ENCODE assay signal across 2 cellular contexts in the genomic region with DNA sequence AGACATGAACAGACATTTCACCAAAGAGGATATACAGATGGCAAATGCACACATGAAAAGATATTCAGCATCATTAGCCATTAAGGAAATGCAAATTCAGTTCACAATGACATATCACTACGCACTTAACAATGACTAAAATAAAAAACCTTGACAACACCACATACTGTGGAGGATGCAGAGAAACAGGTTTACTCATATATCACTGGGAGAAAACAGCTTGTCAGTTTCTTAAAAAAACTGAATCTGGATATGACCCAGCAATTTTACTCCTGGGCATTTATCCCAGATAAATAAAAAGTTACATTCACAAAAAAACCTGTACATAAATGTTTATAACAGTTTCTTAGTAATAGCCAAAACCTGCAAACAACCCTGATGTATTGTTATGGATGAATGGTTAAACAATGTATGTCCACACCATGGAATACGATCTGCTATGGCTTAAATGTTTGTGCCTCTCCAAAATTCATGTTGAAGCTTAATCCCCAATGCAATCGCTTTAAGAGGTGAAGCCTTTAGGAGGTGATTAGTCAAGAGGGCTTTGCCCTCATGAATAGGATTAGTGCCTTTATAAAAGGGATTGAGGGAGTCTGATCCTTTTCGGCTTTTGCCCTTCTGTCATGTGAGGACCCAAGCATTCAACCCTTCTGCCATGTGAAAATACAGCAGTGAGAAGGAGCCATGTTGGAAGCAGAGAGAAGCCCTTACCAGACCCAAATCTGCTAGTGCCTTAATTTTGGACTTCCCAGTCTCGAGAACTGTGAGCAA.
TF ChIP-seq lines count a peak whose summit lies in the region.

No MANE protein-coding gene starts in this region.

TF ChIP-seq in liver, 16 proteins besides CTCF, POLR2A, EP300 and RAD21:
- TF ChIP-seq, protein P1, sequence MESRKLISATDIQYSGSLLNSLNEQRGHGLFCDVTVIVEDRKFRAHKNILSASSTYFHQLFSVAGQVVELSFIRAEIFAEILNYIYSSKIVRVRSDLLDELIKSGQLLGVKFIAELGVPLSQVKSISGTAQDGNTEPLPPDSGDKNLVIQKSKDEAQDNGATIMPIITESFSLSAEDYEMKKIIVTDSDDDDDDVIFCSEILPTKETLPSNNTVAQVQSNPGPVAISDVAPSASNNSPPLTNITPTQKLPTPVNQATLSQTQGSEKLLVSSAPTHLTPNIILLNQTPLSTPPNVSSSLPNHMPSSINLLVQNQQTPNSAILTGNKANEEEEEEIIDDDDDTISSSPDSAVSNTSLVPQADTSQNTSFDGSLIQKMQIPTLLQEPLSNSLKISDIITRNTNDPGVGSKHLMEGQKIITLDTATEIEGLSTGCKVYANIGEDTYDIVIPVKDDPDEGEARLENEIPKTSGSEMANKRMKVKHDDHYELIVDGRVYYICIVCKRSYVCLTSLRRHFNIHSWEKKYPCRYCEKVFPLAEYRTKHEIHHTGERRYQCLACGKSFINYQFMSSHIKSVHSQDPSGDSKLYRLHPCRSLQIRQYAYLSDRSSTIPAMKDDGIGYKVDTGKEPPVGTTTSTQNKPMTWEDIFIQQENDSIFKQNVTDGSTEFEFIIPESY (IDR thresholded peaks at IDR 0.05) = no peak
- TF ChIP-seq NR2F2 (IDR thresholded peaks at IDR 0.05) (no peak), GABPA (IDR thresholded peaks at IDR 0.05 in 1 of 2, conservative IDR thresholded peaks at IDR 0.05 in 1 of 2) (no peak), SP1 (IDR thresholded peaks at IDR 0.05) (no peak), EGR1 (IDR thresholded peaks at IDR 0.05; ENCODE audit: low read depth in 2 of 2) (no peak), RXRA (IDR thresholded peaks at IDR 0.05) (peak; percentile 38 to 59), TAF1 (conservative IDR thresholded peaks at IDR 0.05) (no peak)

TF ChIP-seq in HepG2, 621 proteins besides CTCF, POLR2A, EP300 and RAD21:
- no peak for TF ChIP-seq ZKSCAN8 (CRISPR knock-in tag; IDR thresholded peaks at IDR 0.05; ENCODE audit: borderline replicate concordance)
